20 cellular contexts compared by ENCODE assay signal in the genomic region with DNA sequence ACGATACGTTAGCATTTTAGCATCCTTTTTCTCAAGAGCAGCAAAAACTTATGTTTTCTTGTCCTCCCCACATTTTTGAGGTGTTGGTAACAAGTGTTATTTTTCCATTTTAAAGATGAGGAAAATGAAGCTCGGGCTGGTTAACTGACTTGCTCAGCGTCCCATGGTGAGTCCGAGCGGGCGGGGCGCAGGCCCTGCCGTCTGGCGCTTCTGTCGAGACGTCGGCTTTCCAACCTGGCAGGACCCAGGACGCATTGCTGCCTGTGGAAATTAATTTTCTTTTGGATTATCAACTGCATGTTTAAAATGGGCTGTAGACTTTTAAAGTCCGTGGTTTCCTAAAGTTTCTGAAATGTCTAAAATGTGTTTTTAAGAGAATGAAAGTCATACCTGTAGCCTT.
"Had no signal": no experiment of that assay in that cellular context is flagged by ENCODE, and none has a peak within 500 bp of the region (broad histone marks: within the 10 kb centered on the region; RNA-seq: fewer than 3 reads in every experiment).

No MANE protein-coding gene starts in this region.

- DNase-seq: cortex of kidney; effector memory CD4-positive, alpha-beta T cell; esophagus squamous epithelium; foreskin fibroblast; hippocampal formation; kidney glomerular epithelial cell; mammary epithelial cell; naive thymus-derived CD4-positive, alpha-beta T cell; nephron progenitor cell; stimulated activated CD4-positive, alpha-beta T cell treated with anti-CD3 and anti-CD28 coated beads, Interleukin-4, amount 100 ng/mL, for 24 hours; testis; upper lobe of right lung had no signal

- H3K4me3 ChIP-seq: dorsolateral prefrontal cortex, esophagus squamous epithelium, heart left ventricle, right atrium auricular region, smooth muscle cell, testis, tibial nerve, upper lobe of right lung, vagina had no signal

- FAIRE-seq: islet of Langerhans had no signal

- H3K9me3 ChIP-seq: esophagus squamous epithelium, heart left ventricle, right atrium auricular region, testis, tibial nerve, upper lobe of right lung, vagina had no signal

- ATAC-seq: naive thymus-derived CD4-positive, alpha-beta T cell; stimulated activated memory B cell treated with anti-CD40 and anti-IgM and Interleukin-4, amounts not matched to agents 10 μg/mL and 1 μg/mL and 100 μg/mL, for 72 hours; upper lobe of right lung had no signal

- H3K27ac ChIP-seq: esophagus squamous epithelium, heart left ventricle, right atrium auricular region, testis, tibial nerve, upper lobe of right lung, vagina had no signal

- H3K4me2 ChIP-seq: smooth muscle cell had no signal

- H3K27me3 ChIP-seq: dorsolateral prefrontal cortex, esophagus squamous epithelium, heart left ventricle, right atrium auricular region, testis, tibial nerve, upper lobe of right lung, vagina had no signal
